8 cellular contexts compared by ENCODE assay signal in genomic region chr1:248872752-248873408, GRCh38. TPM values are rescaled to one million over a fixed set of nuclear protein-coding genes. Genes with fewer than 3 reads are reported as not detected.
DNase-seq lines count a peak whose midpoint lies in the region; TF ChIP-seq lines count a peak whose summit lies in the region.

No MANE protein-coding gene starts in this region.

- no peak overlapping the region for H3K23ac ChIP-seq in H9 (ENCODE audit: insufficient read length, low read depth, low read length)

- WGBS in H9 (ENCODE audit: extremely low coverage, insufficient read length, low lambda C conversion rate): no CpG with 5 or more reads among the region's 31 CpGs

- in situ Hi-C loops in astrocyte of the cerebellum (cut with HindIII; ENCODE audit: low sequenced_read_pairs): no loop called here

- TF ChIP-seq CTCF in GM06990 (IDR thresholded peaks at IDR 0.05; ENCODE audit: insufficient read depth, low read length, poor library complexity, severe bottlenecking) (no peak), H9 (conservative IDR thresholded peaks at IDR 0.05) (no peak), astrocyte of the cerebellum (IDR thresholded peaks at IDR 0.05; ENCODE audit: low read depth, low read length, missing control alignments) (no peak)

- peak overlapping the region; percentile 3 for H3K27ac ChIP-seq in H9 (ENCODE audit: insufficient read length, low read depth, low read length)
- H3K27ac ChIP-seq in Karpas-422 (ENCODE audit: low read length): peak overlapping the region; percentile 45
- peak overlapping the region; percentile 72 for H3K27ac ChIP-seq in SJSA1

- H2AK5ac ChIP-seq in H9 (ENCODE audit: insufficient read length, low read length): no peak overlapping the region

- DNase-seq in GM06990 (ENCODE audit: extremely low read depth, insufficient read length) (peak; percentile 82), H9 (peak; percentile 91), Karpas-422 (peak; percentile 82), SJSA1 (ENCODE audit: low read depth in 1 of 2, low spot score in 2 of 2) (peak; percentile 72 to 87), astrocyte of the cerebellum (ENCODE audit: low read depth) (peak; percentile 39), hepatic stellate cell (ENCODE audit: low spot score) (peak; percentile 57), renal cortical epithelial cell (ENCODE audit: low read depth) (peak; percentile 65), cortex of kidney (lab: John Stamatoyannopoulos, UW) (no peak)

- H3K9me3 ChIP-seq in H9 (ENCODE audit: control insufficient read depth, low read depth, low read length) (no peaks in the 10 kb centered on the region), Karpas-422 (ENCODE audit: low read length) (no peaks in the 10 kb centered on the region), SJSA1 (replicated peaks) (no peaks in the 10 kb centered on the region)

- H3K9me2 ChIP-seq in Karpas-422 (replicated peaks; ENCODE audit: insufficient read depth, low read length): no peaks in the 10 kb centered on the region

- peak overlapping the region; percentile 97 to 98 (median 97) for H3K27ac Mint-ChIP-seq in H9

- no peak overlapping the region for H2BK12ac ChIP-seq in H9 (ENCODE audit: insufficient read length, low read depth, low read length)

- H3K18ac ChIP-seq in H9 (ENCODE audit: insufficient read length, low read depth, low read length): peak overlapping the region; percentile 46

- no peak overlapping the region for H4K5ac ChIP-seq in H9 (ENCODE audit: insufficient read length, low read depth, low read length)

- H3K79me1 ChIP-seq in H9 (ENCODE audit: insufficient read depth, low read depth, low read length, poor library complexity, severe bottlenecking): no peaks in the 10 kb centered on the region

- H2BK120ac ChIP-seq in H9 (ENCODE audit: low read depth, low read length, poor library complexity, severe bottlenecking): no peak overlapping the region

- peak overlapping the region; percentile 95 to 97 for H3K4me3 Mint-ChIP-seq in H9

- H3T11ph ChIP-seq in H9 (ENCODE audit: low read length): no peak overlapping the region

- H3K4me1 ChIP-seq in H9 (ENCODE audit: insufficient read depth, low read length) (no peaks in the 10 kb centered on the region), Karpas-422 (ENCODE audit: low read length) (peaks cover 25% of the 10 kb centered on the region), SJSA1 (replicated peaks) (peaks cover 4% of the 10 kb centered on the region)

- H2BK5ac ChIP-seq in H9 (ENCODE audit: insufficient read length, low read length): no peak overlapping the region

- no peak overlapping the region for H2BK15ac ChIP-seq in H9 (ENCODE audit: low read depth, low read length)

- H3K79me2 ChIP-seq in H9 (ENCODE audit: insufficient read depth, low read length): no peaks in the 10 kb centered on the region
- no peaks in the 10 kb centered on the region for H3K79me2 ChIP-seq in Karpas-422 (ENCODE audit: low read length)

- H4K20me1 ChIP-seq in H9 (ENCODE audit: control insufficient read depth, insufficient read depth, insufficient read length): no peaks in the 10 kb centered on the region
- no peaks in the 10 kb centered on the region for H4K20me1 ChIP-seq in Karpas-422 (ENCODE audit: insufficient read depth, low read depth, low read length)

- H3K9me3 Mint-ChIP-seq in H9: peaks cover 2 to 7% of the 10 kb centered on the region in 2 experiments; a peak in 2 of 5 replicates

- H3K27me3 ChIP-seq in GM06990 (replicated peaks; ENCODE audit: control insufficient read depth, insufficient read depth, low read length) (no peaks in the 10 kb centered on the region), H9 (ENCODE audit: insufficient read depth, low read length) (no peaks in the 10 kb centered on the region), Karpas-422 (ENCODE audit: low read length) (no peaks in the 10 kb centered on the region), SJSA1 (replicated peaks) (no peaks in the 10 kb centered on the region)

- H3K23me2 ChIP-seq in H9 (ENCODE audit: insufficient read length, low read depth, low read length, poor library complexity, severe bottlenecking): no peaks in the 10 kb centered on the region

- no peak overlapping the region for H3K56ac ChIP-seq in H9 (ENCODE audit: insufficient read length, low read depth, low read length)

- H2BK20ac ChIP-seq in H9 (ENCODE audit: low read depth, low read length, poor library complexity, severe bottlenecking): no peak overlapping the region

- no peak overlapping the region for H3K4ac ChIP-seq in H9 (ENCODE audit: low read depth, low read length)

- H3K4me3 ChIP-seq in GM06990 (replicated peaks; ENCODE audit: low read depth, low read length) (peak overlapping the region; percentile 73), Karpas-422 (ENCODE audit: low read length) (peak overlapping the region; percentile 77), SJSA1 (peak overlapping the region; percentile 52), astrocyte of the cerebellum (ENCODE audit: low read depth, low read length) (peak overlapping the region; percentile 86)

- H2AFZ ChIP-seq in H9 (ENCODE audit: low read length) (peak overlapping the region; percentile 0), Karpas-422 (ENCODE audit: low read length) (peak overlapping the region; percentile 94)

- peaks cover 5 to 11% of the 10 kb centered on the region in 2 experiments; a peak in 2 of 4 replicates for H3K4me1 Mint-ChIP-seq in H9

- H3K4me2 ChIP-seq in H9 (ENCODE audit: insufficient read depth, insufficient read length, low read length) (peak overlapping the region; percentile 61), Karpas-422 (ENCODE audit: low read depth, low read length, poor library complexity, severe bottlenecking) (peak overlapping the region; percentile 68)

- H4K91ac ChIP-seq in H9 (ENCODE audit: insufficient read length, low read depth, low read length): no peak overlapping the region

- no peaks in the 10 kb centered on the region; a peak in 1 of 7 replicates for H3K36me3 Mint-ChIP-seq in H9 (ENCODE audit: insufficient read depth in 1 of 3, low read depth in 3 of 3)

- H4K8ac ChIP-seq in H9 (replicated peaks; ENCODE audit: insufficient read length, low read depth, low read length): no peak overlapping the region

- H3K36me3 ChIP-seq in GM06990 (ENCODE audit: control insufficient read depth, insufficient read depth, low read length) (no peaks in the 10 kb centered on the region), Karpas-422 (ENCODE audit: insufficient read depth, low read length) (no peaks in the 10 kb centered on the region), SJSA1 (no peaks in the 10 kb centered on the region)

- peak overlapping the region; percentile 74 for H3K9ac ChIP-seq in H9 (ENCODE audit: extremely low read depth, insufficient read length, low read length)
- H3K9ac ChIP-seq in Karpas-422 (ENCODE audit: low read length): peak overlapping the region; percentile 70

- H3K27me3 Mint-ChIP-seq in H9 (ENCODE audit: low read depth): peaks cover 9% of the 10 kb centered on the region

- peak overlapping the region; percentile 28; the same call in 1 of the 2 replicates for H3K14ac ChIP-seq in H9 (ENCODE audit: insufficient read depth, low read length)

RNA-seq across cellular contexts. Expression of gene ZNF692, which starts 14.0 kb away (rescaled TPM):
- total RNA-seq in H9 (2021): 40.0 and 40.1 TPM in 2 replicates
- 27.2 and 62.6 TPM in 2 replicates for total RNA-seq in Karpas-422 (2014; rRNA removed; shearing (Covaris generic); ENCODE audit: low replicate concordance)
- 8.8 and 11.1 TPM in 2 replicates for total RNA-seq in SJSA1 (2014; rRNA removed; shearing (Covaris generic))
- total RNA-seq in renal cortical epithelial cell: 9.4 and 19.6 TPM in 2 replicates

RNA-seq across cellular contexts. Expression of gene PGBD2, which starts 33.2 kb away (rescaled TPM):
- total RNA-seq in H9 (2021): 10.4 and 10.6 TPM in 2 replicates
- 6.1 and 6.9 TPM in 2 replicates for total RNA-seq in Karpas-422 (2014; rRNA removed; shearing (Covaris generic); ENCODE audit: low replicate concordance)
- total RNA-seq in SJSA1 (2014; rRNA removed; shearing (Covaris generic)): 2.6 and 5.9 TPM in 2 replicates
- total RNA-seq in renal cortical epithelial cell: 7.5 and 12.6 TPM in 2 replicates

RNA-seq across cellular contexts. Expression of gene ZNF672, which starts 34.9 kb away (rescaled TPM):
- total RNA-seq in H9 (2021): 28.5 and 29.4 TPM in 2 replicates
- total RNA-seq in Karpas-422 (2014; rRNA removed; shearing (Covaris generic); ENCODE audit: low replicate concordance): 16.7 and 38.3 TPM in 2 replicates
- 23.1 and 27.7 TPM in 2 replicates for total RNA-seq in SJSA1 (2014; rRNA removed; shearing (Covaris generic))
- 18.9 and 34.6 TPM in 2 replicates for total RNA-seq in renal cortical epithelial cell

RNA-seq across cellular contexts. Expression of gene SH3BP5L, which starts 47.2 kb away (rescaled TPM):
- total RNA-seq in H9 (2021) (27.6 and 28.8 TPM in 2 replicates), renal cortical epithelial cell (41.7 and 42.8 TPM in 2 replicates)
- 14.6 and 24.1 TPM in 2 replicates for total RNA-seq in Karpas-422 (2014; rRNA removed; shearing (Covaris generic); ENCODE audit: low replicate concordance)
- total RNA-seq in SJSA1 (2014; rRNA removed; shearing (Covaris generic)): 26.1 and 34.1 TPM in 2 replicates

Comparison
In these comparisons a context has a peak if more than half of its experiments do, and no peak if none do; other contexts are left out.
1. H3K27ac ChIP-seq: peak in every context shown above with its lines; median percentile 72 in SJSA1; 45 in Karpas-422; 3 in H9.